In the genomic region with DNA sequence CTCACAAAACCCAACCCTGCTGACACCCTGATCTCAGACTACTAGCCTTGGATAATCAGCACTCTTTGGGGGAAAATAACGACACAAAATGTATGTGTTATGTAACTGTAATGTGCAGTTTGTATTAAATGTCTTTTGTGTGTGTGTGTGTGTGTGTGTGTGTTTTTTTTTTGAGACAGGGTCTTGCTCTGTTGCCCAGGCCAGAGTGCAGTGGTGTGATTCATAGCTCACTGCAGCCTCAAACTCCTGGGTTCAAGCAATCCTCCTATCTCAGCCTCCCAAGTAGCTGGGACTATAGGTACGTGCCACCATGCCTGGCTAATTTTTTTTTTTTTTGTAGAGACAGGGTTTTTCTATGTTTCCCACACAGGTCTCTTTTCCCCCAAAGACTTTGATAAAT, we compare ENCODE assay signal across 4 cellular contexts. TPM values are rescaled to one million over a fixed set of nuclear protein-coding genes. Genes with fewer than 3 reads are reported as not detected.
"Had no signal": no experiment of that assay in that cellular context is flagged by ENCODE, and none has a peak within 500 bp of the region (broad histone marks: within the 10 kb centered on the region; RNA-seq: fewer than 3 reads in every experiment).

No MANE protein-coding gene starts in this region.

RNA-seq across cellular contexts. Expression of gene TRIM17, which starts 51.5 kb away (rescaled TPM):
- total RNA-seq: psoas muscle, pulmonary artery endothelial cell, right atrium auricular region, right lobe of liver had no signal
